ENCODE assay signal across 10 cellular contexts in genomic region chr6:159988983-159989454, GRCh38. TPM values are rescaled to one million over a fixed set of nuclear protein-coding genes. Genes with fewer than 3 reads are reported as not detected.
DNase-seq lines count a peak whose midpoint lies in the region; ATAC-seq, FAIRE-seq and TF ChIP-seq lines count a peak whose summit lies in the region.
"Had no signal": no experiment of that assay in that cellular context is flagged by ENCODE, and none has a peak within 500 bp of the region (broad histone marks: within the 10 kb centered on the region; RNA-seq: fewer than 3 reads in every experiment).

No MANE protein-coding gene starts in this region.

- H3K9me3 Mint-ChIP-seq in activated T-helper 17 cell treated with anti-CD3 and anti-CD28 coated beads, Interleukin-2, amount 50 U/mL, for 72 hours, result no peaks in the 10 kb centered on the region

- H3K27ac ChIP-seq in A673 (ENCODE audit: low read depth, low read length, poor library complexity, severe bottlenecking) (peak overlapping the region; percentile 26), HUES6 (ENCODE audit: low read depth, low read length) (peak overlapping the region; percentile 68), left lung (peak overlapping the region; percentile 29 to 66)

- CTCF ChIA-PET in A673 (lab: Charles Lee) (no interaction called here), HEK293T (lab: Yijun Ruan, JAX) (no interaction called here)

- no peak for DNase-seq in A673 (ENCODE audit: low spot score)
- DNase-seq in left lung, result peak in 1 of 2 donors; percentile 57
- no peak for DNase-seq in HEK293T (ENCODE audit: extremely low spot score)
- DNase-seq in T1000 (lab: John Stamatoyannopoulos, UW), result no peak
- no peak for DNase-seq in GM19239 (ENCODE audit: insufficient read length, low spot score)
- DNase-seq: activated gamma-delta T cell had no signal

- H3K4me3 ChIP-seq in A673 (ENCODE audit: low read depth, low read length, poor library complexity, severe bottlenecking) (no peak overlapping the region), HUES6 (ENCODE audit: low read depth, low read length) (no peak overlapping the region), left lung (no peak overlapping the region)
- H3K4me3 ChIP-seq: ovary had no signal

- peak overlapping the region; percentile 34 for H3K9ac ChIP-seq in HUES6 (ENCODE audit: low read length)

- H3K36me3 ChIP-seq in A673 (ENCODE audit: insufficient read depth, low read length, poor library complexity, severe bottlenecking) (no peaks in the 10 kb centered on the region), HUES6 (ENCODE audit: control insufficient read depth, insufficient read depth, low read length) (peaks cover 9% of the 10 kb centered on the region; the same call in 1 of the 2 replicates), left lung (peaks cover 0 to 9% of the 10 kb centered on the region in 2 donors)
- H3K36me3 ChIP-seq: ovary had no signal

- ATAC-seq in activated T-helper 17 cell treated with anti-CD3 and anti-CD28 coated beads, Interleukin-2, amount 50 U/mL, for 72 hours (replicated peaks), result peak; percentile 52
- ATAC-seq in left lung (peak; percentile 60), HG02763 (IDR thresholded peaks at IDR 0.05; ENCODE audit: unreplicated experiment) (no peak)

- H3K27ac Mint-ChIP-seq in activated T-helper 17 cell treated with anti-CD3 and anti-CD28 coated beads, Interleukin-2, amount 50 U/mL, for 72 hours, result peak overlapping the region; percentile 68

- no peaks in the 10 kb centered on the region for H3K27me3 Mint-ChIP-seq in activated T-helper 17 cell treated with anti-CD3 and anti-CD28 coated beads, Interleukin-2, amount 50 U/mL, for 72 hours

- peaks cover 24% of the 10 kb centered on the region for H3K4me1 Mint-ChIP-seq in activated T-helper 17 cell treated with anti-CD3 and anti-CD28 coated beads, Interleukin-2, amount 50 U/mL, for 72 hours

- FAIRE-seq in GM19239 (lab: Jason Lieb, UNC), result no peak

- POLR2A ChIA-PET in A673 (lab: Charles Lee; ENCODE audit: low non-redundant PET), result no interaction called here
- POLR2A ChIA-PET in HEK293T (lab: Yijun Ruan, JAX), result no interaction called here

- H3K9me3 ChIP-seq in A673 (ENCODE audit: low read depth, low read length, poor library complexity, severe bottlenecking) (no peaks in the 10 kb centered on the region), HUES6 (ENCODE audit: control insufficient read depth, insufficient read depth, low read depth, low read length) (no peaks in the 10 kb centered on the region), left lung (no peaks in the 10 kb centered on the region)
- H3K9me3 ChIP-seq: ovary had no signal

- H3K4me1 ChIP-seq in A673 (ENCODE audit: insufficient read depth, low read length, poor library complexity, severe bottlenecking) (peaks cover 10% of the 10 kb centered on the region), HUES6 (ENCODE audit: control insufficient read depth, insufficient read depth, low read length) (peaks cover 27% of the 10 kb centered on the region), left lung (peaks cover 32 to 72% of the 10 kb centered on the region in 2 donors)

- no TSS peak for BruUV-seq in A673 (replicated peaks; lab: Mats Ljungman, UMichigan)

- H3K4me3 Mint-ChIP-seq in activated T-helper 17 cell treated with anti-CD3 and anti-CD28 coated beads, Interleukin-2, amount 50 U/mL, for 72 hours, result peak overlapping the region; percentile 35

- intact Hi-C loops in A673 (cut with micrococcal nuclease; ENCODE audit: unreplicated experiment) (no loop called here), left lung (cut with DNase I) (no loop called here)

- no peaks in the 10 kb centered on the region for H3K27me3 ChIP-seq in A673 (replicated peaks; ENCODE audit: insufficient read depth, low read depth, low read length, poor library complexity)
- H3K27me3 ChIP-seq in HUES6 (ENCODE audit: control insufficient read depth, insufficient read depth, low read length), result no peaks in the 10 kb centered on the region
- H3K27me3 ChIP-seq in left lung, result no peaks in the 10 kb centered on the region
- H3K27me3 ChIP-seq: ovary had no signal

- peaks cover 29% of the 10 kb centered on the region for H3K36me3 Mint-ChIP-seq in activated T-helper 17 cell treated with anti-CD3 and anti-CD28 coated beads, Interleukin-2, amount 50 U/mL, for 72 hours (ENCODE audit: low read depth)

- TF ChIP-seq CTCF in A673 (conservative IDR thresholded peaks at IDR 0.05; ENCODE audit: low read depth, low read length) (no peak), left lung (IDR thresholded peaks at IDR 0.05) (no peak)

TF ChIP-seq in HEK293T, 16 proteins besides CTCF, POLR2A, EP300 and RAD21:
- TF ChIP-seq ARNT (IDR thresholded peaks at IDR 0.05) (no peak), L3MBTL2 (conservative IDR thresholded peaks at IDR 0.05) (no peak), FOXA1 (IDR thresholded peaks at IDR 0.05) (no peak), CTBP1 (IDR thresholded peaks at IDR 0.05; ENCODE audit: borderline replicate concordance) (no peak), ELF4 (IDR thresholded peaks at IDR 0.05) (no peak), SP1 (IDR thresholded peaks at IDR 0.05) (no peak), FOXM1 (IDR thresholded peaks at IDR 0.05; ENCODE audit: borderline replicate concordance) (no peak), TARDBP (IDR thresholded peaks at IDR 0.05) (no peak), LEF1 (IDR thresholded peaks at IDR 0.05; ENCODE audit: borderline replicate concordance) (no peak), SUZ12 (IDR thresholded peaks at IDR 0.05) (no peak), HDGF (IDR thresholded peaks at IDR 0.05; ENCODE audit: borderline replicate concordance) (no peak)

RNA-seq across cellular contexts. Expression of gene IGF2R, which starts 20.1 kb away (rescaled TPM):
- total RNA-seq in A673 (2021) (64.7 and 67.4 TPM in 2 replicates), left lung (100 to 1,000 TPM; 141 to 153 TPM)
- 10 to 100 TPM; 68.2 to 82.2 TPM for total RNA-seq in activated T-helper 17 cell treated with anti-CD3 and anti-CD28 coated beads, Interleukin-2, amount 50 U/mL, for 72 hours
